26 cellular contexts compared by ENCODE assay signal in genomic region chr2:41543726-41544125, GRCh38.
"Had no signal": no experiment of that assay in that cellular context is flagged by ENCODE, and none has a peak within 500 bp of the region (broad histone marks: within the 10 kb centered on the region; RNA-seq: fewer than 3 reads in every experiment).

No MANE protein-coding gene starts in this region.

- ATAC-seq: stimulated activated effector memory CD8-positive, alpha-beta T cell treated with anti-CD3 and anti-CD28 coated beads, Interleukin-12 subunit alpha, Interleukin-12 subunit beta, amount 100 ng/mL, for 72 hours; stimulated activated memory B cell treated with anti-CD40 and anti-IgM and Interleukin-4, amounts not matched to agents 10 μg/mL and 1 μg/mL and 100 μg/mL, for 72 hours; stimulated activated naive CD8-positive, alpha-beta T cell treated with anti-CD3 and anti-CD28 coated beads, Interleukin-15, amount 100 ng/mL, for 72 hours; stimulated activated naive CD8-positive, alpha-beta T cell treated with anti-CD3 and anti-CD28 coated beads, Interleukin-15, Interleukin-2, amounts not matched to agents 100 U/mL and 50 U/mL, for 24 hours; upper lobe of right lung had no signal

- H3K9me3 ChIP-seq: stomach, suprapubic skin, testis, thoracic aorta, thyroid gland, tibial artery, tibial nerve, transverse colon, upper lobe of left lung, upper lobe of right lung, uterus, vagina had no signal

- H3K27ac ChIP-seq: stomach, suprapubic skin, testis, thoracic aorta, thyroid gland, tibial artery, tibial nerve, transverse colon, upper lobe of left lung, upper lobe of right lung, uterus, vagina had no signal

- H3K36me3 ChIP-seq: stomach, suprapubic skin, thoracic aorta, thyroid gland, tibial artery, tibial nerve, transverse colon, upper lobe of left lung, upper lobe of right lung, uterus, vagina had no signal

- DNase-seq: stimulated activated CD4-positive, alpha-beta T cell treated with anti-CD3 and anti-CD28 coated beads, Interleukin-2, amount 100 ng/mL, for 48 hours; stimulated activated CD4-positive, alpha-beta T cell treated with anti-CD3 and anti-CD28 coated beads, Interleukin-4, amount 100 ng/mL, for 1 hour; stimulated activated CD4-positive, alpha-beta T cell treated with anti-CD3 and anti-CD28 coated beads, Interleukin-4, amount 100 ng/mL, for 24 hours; stimulated activated CD4-positive, alpha-beta T cell treated with anti-CD3 and anti-CD28 coated beads, Interleukin-4, amount 100 ng/mL, for 4 hours; stimulated activated CD8-positive, alpha-beta memory T cell treated with anti-CD3 and anti-CD28 coated beads, Interleukin-4, amount 100 ng/mL, for 48 hours; stimulated activated naive B cell treated with anti-CD40 and anti-IgM and Interleukin-4, amounts not matched to agents 10 μg/mL and 1 μg/mL and 100 μg/mL, for 72 hours; stimulated activated naive CD4-positive, alpha-beta T cell; stimulated activated naive CD4-positive, alpha-beta T cell treated with Interleukin-2 at 50 U/mL for 16 hours; stimulated activated naive CD8-positive, alpha-beta T cell treated with anti-CD3 and anti-CD28 coated beads, Interleukin-15, amount 100 ng/mL, for 72 hours; stimulated activated naive CD8-positive, alpha-beta T cell treated with anti-CD3 and anti-CD28 coated beads, Interleukin-15, Interleukin-2, amounts not matched to agents 100 U/mL and 50 U/mL, for 24 hours; stomach; substantia nigra; testis; thyroid gland; tibial artery; transverse colon; upper lobe of left lung; upper lobe of right lung; uterus had no signal

- H3K27me3 ChIP-seq: stomach, suprapubic skin, testis, thyroid gland, tibial artery, tibial nerve, transverse colon, upper lobe of left lung, upper lobe of right lung, uterus, vagina had no signal

- H3K4me1 ChIP-seq: stomach, suprapubic skin, thyroid gland, tibial nerve, transverse colon, upper lobe of left lung, upper lobe of right lung, vagina had no signal

- H3K4me3 ChIP-seq: stomach, suprapubic skin, testis, thoracic aorta, thyroid gland, tibial artery, tibial nerve, transverse colon, upper lobe of left lung, upper lobe of right lung, uterus, vagina had no signal

- FAIRE-seq: urothelium cell line had no signal
